ENCODE assay signal across 8 cellular contexts in genomic region chr12:22684526-22685118, GRCh38. TPM values are rescaled to one million over a fixed set of nuclear protein-coding genes. Genes with fewer than 3 reads are reported as not detected.
A peak's percentile ranks its signal among the peaks of the same experiment; 100 is the strongest.
DNase-seq lines count a peak whose midpoint lies in the region; ATAC-seq and TF ChIP-seq lines count a peak whose summit lies in the region.

No MANE protein-coding gene starts in this region.

- H3K27me3 Mint-ChIP-seq in activated B cell treated with CpG ODN at 0.5 μM for 24 hours: no peaks in the 10 kb centered on the region

- ATAC-seq in GM21360 (IDR thresholded peaks at IDR 0.05; ENCODE audit: unreplicated experiment) (peak; percentile 52), activated B cell treated with CpG ODN at 0.5 μM for 24 hours (ENCODE audit: low read depth) (peak; percentile 54), HG03457 (IDR thresholded peaks at IDR 0.05; ENCODE audit: unreplicated experiment) (no peak), GM18511 (IDR thresholded peaks at IDR 0.05; ENCODE audit: unreplicated experiment) (no peak)

- no peak overlapping the region for H3K27ac Mint-ChIP-seq in activated B cell treated with CpG ODN at 0.5 μM for 24 hours

- H3K4me1 Mint-ChIP-seq in activated B cell treated with CpG ODN at 0.5 μM for 24 hours: peaks cover 26% of the 10 kb centered on the region

- H3K4me3 ChIP-seq in NB4 (ENCODE audit: low read depth, low read length): no peak overlapping the region

- DNase-seq in DMS114 treated with DMSO at 0.1 percent for 48 hours (lab: John Stamatoyannopoulos, UW; ENCODE audit: unreplicated experiment) (peak; percentile 38), NB4 (ENCODE audit: low read depth) (peak; percentile 84), activated B cell treated with CpG ODN at 0.5 μM for 24 hours (no peak), kidney tubule cell (ENCODE audit: low spot score) (peak; percentile 52), ureter (ENCODE audit: low spot score) (no peak)

- CTCF ChIA-PET in activated B cell treated with CpG ODN at 0.5 μM for 24 hours (lab: Charles Lee): interaction anchor here (0.6 to 1.7 kb wide), 7 partner anchors 9 to 962 kb away, joined by 3 to 5 read pairs (median 3); no protein-coding TSS in a partner anchor

- intact Hi-C loops in activated B cell treated with CpG ODN at 0.5 μM for 24 hours (cut with micrococcal nuclease): loop anchor here (2.0 to 10.0 kb wide), 2 partner anchors 170 to 520 kb away; no protein-coding TSS in a partner anchor

- POLR2A ChIA-PET in activated B cell treated with CpG ODN at 0.5 μM for 24 hours (lab: Charles Lee): no interaction called here

- H3K4me3 Mint-ChIP-seq in activated B cell treated with CpG ODN at 0.5 μM for 24 hours: no peak overlapping the region

- no peak for TF ChIP-seq POLR2A in NB4 (IDR thresholded peaks at IDR 0.05; ENCODE audit: extremely low read depth, insufficient read length)

- H3K9me3 Mint-ChIP-seq in activated B cell treated with CpG ODN at 0.5 μM for 24 hours: no peaks in the 10 kb centered on the region

- peaks cover 28% of the 10 kb centered on the region for H3K36me3 Mint-ChIP-seq in activated B cell treated with CpG ODN at 0.5 μM for 24 hours (ENCODE audit: low read depth)

- TF ChIP-seq CTCF in NB4 (IDR thresholded peaks at IDR 0.05; ENCODE audit: low read depth, low read length) (peak; percentile 76), activated B cell treated with CpG ODN at 0.5 μM for 24 hours (IDR thresholded peaks at IDR 0.05) (peak; percentile 54)

RNA-seq across cellular contexts. Expression of gene ETNK1, which starts 59.7 kb away (rescaled TPM):
- 80.9 and 98.5 TPM in 2 replicates for total RNA-seq in activated B cell treated with CpG ODN at 0.5 μM for 24 hours
- 74.4 TPM for total RNA-seq in ureter

Comparison
In these comparisons a context has a peak if more than half of its experiments do, and no peak if none do; other contexts are left out.
1. DNase-seq: peak in DMS114 treated with DMSO at 0.1 percent for 48 hours (single experiment), NB4 (single experiment) and kidney tubule cell (single experiment); none in activated B cell treated with CpG ODN at 0.5 μM for 24 hours (single experiment) and ureter (single experiment).
2. ATAC-seq: peak in GM21360 (single experiment) and activated B cell treated with CpG ODN at 0.5 μM for 24 hours (single experiment); none in HG03457 (single experiment) and GM18511 (single experiment).